8 cellular contexts compared by ENCODE assay signal in the genomic region with DNA sequence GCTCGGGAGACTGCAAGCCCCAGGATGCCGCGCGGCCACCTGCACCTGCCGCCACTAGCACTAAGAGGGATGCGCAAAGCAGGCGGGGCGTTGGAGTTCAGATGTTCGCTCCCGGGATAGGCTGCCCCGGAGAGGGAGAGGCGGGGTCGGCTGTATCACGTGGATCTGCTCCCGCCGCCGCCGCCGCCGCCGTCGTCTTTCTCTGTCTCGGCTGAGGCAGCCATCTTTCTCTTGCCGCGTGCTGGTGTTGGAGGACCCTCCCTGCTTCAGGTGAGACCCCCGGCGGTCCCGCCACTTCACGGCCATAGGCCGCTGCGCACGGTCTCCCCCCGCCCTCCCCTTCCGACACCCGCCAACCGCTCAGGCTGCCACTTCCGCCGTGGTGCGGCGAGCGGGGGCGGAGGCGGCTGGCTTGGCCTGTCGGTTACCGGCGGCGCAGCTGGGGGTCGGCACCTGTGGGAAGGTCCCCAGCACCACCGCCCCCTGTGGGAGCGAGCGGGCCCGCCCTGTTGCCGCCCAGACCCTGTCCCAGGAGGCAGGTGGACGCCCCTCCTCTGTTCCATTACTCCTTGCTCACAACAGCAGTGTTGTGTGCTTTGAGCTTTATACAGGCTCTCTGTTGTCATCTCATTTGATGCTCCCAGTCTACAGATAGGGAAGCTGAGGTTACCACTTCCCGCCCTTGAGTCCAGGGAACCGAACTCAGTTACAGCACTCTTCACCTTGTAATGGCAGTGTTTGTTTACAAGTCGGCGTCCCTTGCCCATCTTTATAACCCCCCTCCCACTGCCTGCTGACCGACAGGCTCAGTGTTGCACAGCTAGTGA. TPM values are rescaled to one million over a fixed set of nuclear protein-coding genes. Genes with fewer than 3 reads are reported as not detected.
A peak's percentile ranks its signal among the peaks of the same experiment; 100 is the strongest.
DNase-seq lines count a peak whose midpoint lies in the region; ATAC-seq and TF ChIP-seq lines count a peak whose summit lies in the region.

BTF3L4 (plus strand) TSS at position 186 of the 827 bp plus-strand sequence. CDS start 3,553 bp downstream, outside the sequence.

- peak; percentile 95 for ATAC-seq in lung (ENCODE audit: insufficient read depth, low FRiP score)

- H3K4me1 Mint-ChIP-seq in CD8-positive, alpha-beta memory T cell: peaks cover 51 to 79% (median 74%) of the 10 kb centered on the region in 3 donors

- TF ChIP-seq CTCF in GM20000 (IDR thresholded peaks at IDR 0.05; ENCODE audit: extremely low read depth, missing control alignments) (no peak), lung (IDR thresholded peaks at IDR 0.05; ENCODE audit: control extremely low read depth, extremely low read depth) (no peak)

- no peaks in the 10 kb centered on the region for H3K9me3 Mint-ChIP-seq in CD8-positive, alpha-beta memory T cell

- H3K27ac ChIP-seq in CD8-positive, alpha-beta memory T cell (ENCODE audit: low read depth, low read length): peak within 1 kb of the TSS; percentile 87
- peak within 1 kb of the TSS; percentile 86 to 99 for H3K27ac ChIP-seq in lung (ENCODE audit: low read depth in 1 of 2, low read length in 1 of 2)

- H3K36me3 ChIP-seq in CD8-positive, alpha-beta memory T cell (ENCODE audit: insufficient read depth, low read length): no peaks in the 10 kb centered on the region
- peaks cover 4 to 6% of the 10 kb centered on the region in 2 donors for H3K36me3 ChIP-seq in lung (ENCODE audit: control insufficient read depth in 2 of 2, insufficient read depth in 2 of 2, low read length in 2 of 2)

- 0% methylated on average over 49 to 59 of the region's 59 CpGs for WGBS in lung, 2 donors

- DNase-seq in CD8-positive, alpha-beta memory T cell: peak; percentile 87 to 94 (median 90)
- DNase-seq in GM20000 (ENCODE audit: low spot score) (peak; percentile 93), HT1080 (ENCODE audit: low read depth) (peak; percentile 95), NOMO-1 (lab: John Stamatoyannopoulos, UW; ENCODE audit: unreplicated experiment in 2 of 2) (peak; percentile 93 to 97), lung (ENCODE audit: low spot score) (peak; percentile 95)
- peak; percentile 94 for DNase-seq in activated CD8-positive, alpha-beta memory T cell treated with anti-CD3 and anti-CD28 coated beads for 24 hours
- peak; percentile 91 for DNase-seq in effector CD4-positive, alpha-beta T cell
- peak; percentile 77 to 85 (median 83) for DNase-seq in stimulated activated CD4-positive, alpha-beta T cell treated with anti-CD3 and anti-CD28 coated beads, TNF-alpha, amount 100 ng/mL, for 4 hours (ENCODE audit: low read depth in 3 of 3)

- no peaks in the 10 kb centered on the region for H3K9me3 ChIP-seq in CD8-positive, alpha-beta memory T cell (ENCODE audit: low read length)
- H3K9me3 ChIP-seq in lung (ENCODE audit: control insufficient read depth in 2 of 2, insufficient read depth in 1 of 2, low read length in 1 of 2): no peaks in the 10 kb centered on the region

- CTCF ChIA-PET in CD8-positive, alpha-beta memory T cell (lab: Charles Lee): interaction anchor here (1.0 kb wide), 1 partner anchor 24 kb away, joined by 3 read pairs; no protein-coding TSS in a partner anchor

- H3K4me1 ChIP-seq in CD8-positive, alpha-beta memory T cell (ENCODE audit: insufficient read depth, low read length): peaks cover 34% of the 10 kb centered on the region
- H3K4me1 ChIP-seq in lung (ENCODE audit: control insufficient read depth in 2 of 2, insufficient read depth in 2 of 2, low read length in 2 of 2): peaks cover 3 to 18% of the 10 kb centered on the region in 2 donors

- H3K4me3 Mint-ChIP-seq in CD8-positive, alpha-beta memory T cell: peak within 1 kb of the TSS; percentile 94 to 100 (median 98)

- POLR2A ChIA-PET in CD8-positive, alpha-beta memory T cell (lab: Charles Lee): interaction anchor here (0.6 to 3.7 kb wide), 2 partner anchors 23 to 535 kb away, joined by 3 to 23 read pairs; partner anchors contain the start of gene KTI12

- H3K27ac Mint-ChIP-seq in CD8-positive, alpha-beta memory T cell: peak within 1 kb of the TSS; percentile 91 to 100 (median 96)

- no peaks in the 10 kb centered on the region for H3K27me3 Mint-ChIP-seq in CD8-positive, alpha-beta memory T cell

- no peaks in the 10 kb centered on the region for H3K27me3 ChIP-seq in CD8-positive, alpha-beta memory T cell (ENCODE audit: insufficient read depth, low read length, poor library complexity, severe bottlenecking)
- no peaks in the 10 kb centered on the region for H3K27me3 ChIP-seq in lung (ENCODE audit: control insufficient read depth, insufficient read depth)

- H3K4me3 ChIP-seq in CD8-positive, alpha-beta memory T cell (ENCODE audit: low read length): peak within 1 kb of the TSS; percentile 97
- H3K4me3 ChIP-seq in lung: peak within 1 kb of the TSS; percentile 99

- peaks cover 0 to 56% (median 3%) of the 10 kb centered on the region in 3 donors for H3K36me3 Mint-ChIP-seq in CD8-positive, alpha-beta memory T cell

RNA-seq across cellular contexts. Expression of gene BTF3L4, which starts in this region (rescaled TPM):
- total RNA-seq in CD8-positive, alpha-beta memory T cell: 10 to 100 TPM; 31.8 to 32.4 TPM
- polyA plus RNA-seq in CD8-positive, alpha-beta memory T cell: 55.0 TPM
- 46.4 and 50.8 TPM in 2 replicates for total RNA-seq in HT1080 (2014; rRNA removed; shearing (Covaris generic))
- 74.6 and 75.3 TPM in 2 replicates for polyA plus RNA-seq in HT1080 (2015; cell fraction: cytosol; rRNA removed)
- polyA plus RNA-seq in HT1080 (2015; cell fraction: nucleus; rRNA removed): 46.4 and 59.2 TPM in 2 replicates
- 10 to 100 TPM; 40.1 to 40.7 TPM for total RNA-seq in lung
- polyA plus RNA-seq in lung: 10 to 100 TPM; 41.5 to 47.7 TPM

Comparison
In these comparisons a context has a peak if more than half of its experiments do, and no peak if none do; other contexts are left out.
1. Peak in every context shown above with its lines: DNase-seq, ATAC-seq, H3K4me3 ChIP-seq and H3K27ac ChIP-seq.